Comparison of ENCODE assay signal across 7 cellular contexts in the genomic region with DNA sequence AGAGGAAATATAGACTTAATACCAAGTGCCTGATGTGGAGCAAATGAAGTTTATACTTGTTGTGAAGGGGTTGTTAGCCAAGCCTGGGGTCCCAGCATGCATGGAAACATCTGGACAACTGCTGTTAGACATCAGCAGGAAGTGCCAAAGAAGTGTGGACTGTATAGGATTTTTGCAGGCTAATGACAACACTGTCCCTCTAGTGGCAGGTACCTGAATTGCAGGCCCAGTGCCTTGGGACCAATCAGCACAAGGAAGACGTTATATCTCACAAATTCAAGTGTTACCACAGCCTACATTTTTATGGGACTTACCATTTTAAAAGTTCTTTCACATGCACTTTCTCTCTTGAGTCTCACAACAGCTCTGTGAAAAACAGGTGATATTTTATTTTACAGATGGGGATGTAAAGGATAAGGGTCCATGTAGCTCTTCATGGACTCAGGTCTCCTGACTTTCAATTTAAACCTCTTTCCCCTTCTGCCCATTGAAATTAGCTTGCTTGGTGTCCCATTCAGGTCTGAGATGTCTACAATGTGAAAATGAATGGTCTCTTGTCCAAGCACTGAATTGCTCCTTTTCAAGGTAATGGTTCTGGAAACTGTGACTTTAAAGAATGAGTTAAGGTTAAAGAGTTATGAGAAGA.
A peak's percentile ranks its signal among the peaks of the same experiment; 100 is the strongest.
DNase-seq lines count a peak whose midpoint lies in the region; ATAC-seq and TF ChIP-seq lines count a peak whose summit lies in the region.

No MANE protein-coding gene starts in this region.

- DNase-seq in GM13977 (ENCODE audit: low spot score) = peak; percentile 53
- DNase-seq in Kasumi-1 (lab: John Stamatoyannopoulos, UW) = peak; percentile 62 to 73
- peak; percentile 24 for DNase-seq in central memory CD4-positive, alpha-beta T cell
- DNase-seq in lung (ENCODE audit: low spot score) = no peak
- DNase-seq in stimulated activated CD8-positive, alpha-beta memory T cell treated with anti-CD3 and anti-CD28 coated beads, Interleukin-7, amount 100 ng/mL, for 48 hours (ENCODE audit: extremely low read depth in 1 of 2, low read depth in 1 of 2) = peak; percentile 21 to 37

- TF ChIP-seq CTCF in GM13977 (IDR thresholded peaks at IDR 0.05; ENCODE audit: extremely low read depth, insufficient read depth, missing control alignments) (peak; percentile 94), WI38 (IDR thresholded peaks at IDR 0.05; ENCODE audit: low read depth, low read length) (peak; percentile 99), lung (IDR thresholded peaks at IDR 0.05; ENCODE audit: control extremely low read depth, extremely low read depth) (peak; percentile 67)

- no peaks in the 10 kb centered on the region for H3K27me3 ChIP-seq in lung (ENCODE audit: control insufficient read depth, insufficient read depth)

- no peaks in the 10 kb centered on the region for H3K36me3 ChIP-seq in lung (ENCODE audit: control insufficient read depth in 2 of 2, insufficient read depth in 2 of 2, low read length in 2 of 2)

- peaks cover 0 to 5% of the 10 kb centered on the region in 2 donors for H3K4me1 ChIP-seq in lung (ENCODE audit: control insufficient read depth in 2 of 2, insufficient read depth in 2 of 2, low read length in 2 of 2)

- in situ Hi-C loops in GM13977 (cut with MboI; ENCODE audit: low pct_unique_long_range_greater_than_20kb, low sequenced_read_pairs, unreplicated experiment) = loop anchor here (25.0 kb wide), 1 partner anchor 231 kb away; no protein-coding TSS in a partner anchor

- ATAC-seq in lung (ENCODE audit: insufficient read depth, low FRiP score) (no peak), GM19328 (IDR thresholded peaks at IDR 0.05; ENCODE audit: unreplicated experiment) (no peak)

- peaks cover 0 to 3% of the 10 kb centered on the region in 2 donors for H3K9me3 ChIP-seq in lung (ENCODE audit: control insufficient read depth in 2 of 2, insufficient read depth in 1 of 2, low read length in 1 of 2)

- 26 to 27% methylated on average over 1 of the region's 1 CpG for WGBS in lung, 2 donors

- H3K4me3 ChIP-seq in WI38 (ENCODE audit: low read depth, low read length) (no peak overlapping the region), lung (no peak overlapping the region)

- no peak overlapping the region for H3K27ac ChIP-seq in lung (ENCODE audit: low read depth in 1 of 2, low read length in 1 of 2)
